2 cellular contexts compared by ENCODE assay signal in the genomic region with DNA sequence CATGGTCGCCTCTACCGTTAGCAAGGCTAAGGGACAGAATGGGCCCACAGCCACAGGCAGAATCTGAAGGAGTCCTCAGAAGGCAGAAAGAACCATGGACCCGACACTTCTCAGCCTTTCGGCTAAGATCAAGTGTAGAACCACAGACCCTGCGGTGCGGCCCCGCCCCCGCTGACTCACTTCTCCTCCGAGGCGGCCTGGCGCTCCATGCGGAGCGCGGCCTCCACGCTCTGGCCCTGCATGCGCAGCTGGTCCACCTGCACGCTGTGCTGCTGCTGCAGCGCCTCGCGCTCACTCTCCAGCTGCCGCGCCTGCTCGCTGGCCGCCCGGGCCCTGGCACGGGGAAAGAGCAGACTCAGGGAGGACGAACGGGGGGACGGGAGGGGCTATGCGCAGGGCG. TPM values are rescaled to one million over a fixed set of nuclear protein-coding genes. Genes with fewer than 3 reads are reported as not detected.
"Had no signal": no experiment of that assay in that cellular context is flagged by ENCODE, and none has a peak within 500 bp of the region (broad histone marks: within the 10 kb centered on the region; RNA-seq: fewer than 3 reads in every experiment).

No MANE protein-coding gene starts in this region.

RNA-seq across cellular contexts. Expression of gene CTAG2, which starts 9.7 kb away (rescaled TPM):
- total RNA-seq: G401, GM12878 had no signal

RNA-seq across cellular contexts. Expression of gene CTAG1B, which starts 24.6 kb away (rescaled TPM):
- total RNA-seq: G401, GM12878 had no signal
- polyA plus RNA-seq: GM12878 had no signal

RNA-seq across cellular contexts. Expression of gene CTAG1A, which starts 58.8 kb away (rescaled TPM):
- total RNA-seq: G401, GM12878 had no signal
- polyA plus RNA-seq: GM12878 had no signal
